ENCODE assay signal across 3 cellular contexts in the genomic region with DNA sequence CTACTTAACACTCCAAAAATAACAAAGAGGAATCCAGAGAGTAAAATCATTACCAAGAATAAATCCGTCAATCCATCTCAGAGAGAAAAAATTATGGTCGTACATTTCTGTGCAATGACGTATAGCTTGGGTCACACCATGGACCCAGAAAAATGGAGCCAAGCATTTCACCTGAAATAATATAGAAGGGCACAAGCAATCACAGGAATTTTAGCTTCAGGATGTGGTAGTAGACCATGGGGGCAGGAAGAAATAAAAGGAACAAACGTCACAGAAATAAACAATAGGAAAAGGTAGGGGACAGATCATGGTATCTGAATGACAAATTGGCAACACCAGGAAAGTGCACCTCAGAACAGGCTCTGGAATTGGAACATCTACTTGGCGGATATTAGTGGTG.
"Had no signal": no experiment of that assay in that cellular context is flagged by ENCODE, and none has a peak within 500 bp of the region (broad histone marks: within the 10 kb centered on the region; RNA-seq: fewer than 3 reads in every experiment).

No MANE protein-coding gene starts in this region.

- ATAC-seq: GM12878 had no signal

- H3K4me3 ChIP-seq: GM12878 had no signal

- DNase-seq: GDM1, GF-D8 had no signal
